ENCODE assay signal across 13 cellular contexts in the genomic region with DNA sequence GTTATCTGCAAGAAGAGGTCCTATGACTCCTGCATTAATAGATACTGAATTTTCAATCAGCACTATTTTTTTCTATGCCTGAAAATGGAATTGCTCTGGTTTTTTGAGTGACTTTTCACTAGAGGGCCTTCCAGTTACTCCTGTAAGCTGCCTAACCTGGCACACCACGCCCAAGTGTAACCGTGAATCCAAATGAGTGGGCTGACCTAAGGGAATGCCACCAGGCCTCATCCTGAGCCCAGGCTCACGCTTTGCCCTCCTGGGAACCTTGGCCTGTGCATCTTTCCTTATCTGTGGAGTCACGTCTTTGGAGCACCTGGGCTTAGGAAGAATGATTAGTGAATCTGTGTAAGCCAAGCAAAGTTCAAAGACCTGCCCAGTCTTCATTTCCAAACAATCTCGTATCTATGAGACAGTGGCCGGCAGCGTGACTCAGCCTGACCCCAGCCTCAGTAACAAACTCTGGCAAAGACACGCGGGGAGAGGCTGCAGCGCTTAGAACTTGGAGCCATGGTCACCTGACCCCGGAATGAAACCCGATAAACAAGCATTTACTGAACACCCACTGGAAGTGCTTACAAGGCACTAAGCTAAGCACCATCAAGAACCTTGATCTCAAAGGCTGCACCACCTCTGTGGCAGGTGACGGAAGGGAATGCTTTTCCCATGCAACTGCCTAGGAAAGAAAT. TPM values are rescaled to one million over a fixed set of nuclear protein-coding genes. Genes with fewer than 3 reads are reported as not detected.
DNase-seq lines count a peak whose midpoint lies in the region; ATAC-seq and TF ChIP-seq lines count a peak whose summit lies in the region.
"Not testable (repeated sequence)": the region's sequence is repeated elsewhere in the genome, so short reads cannot be mapped to it uniquely, and the experiment has no call there.
"Had no signal": no experiment of that assay in that cellular context is flagged by ENCODE, and none has a peak within 500 bp of the region (broad histone marks: within the 10 kb centered on the region; RNA-seq: fewer than 3 reads in every experiment).

No MANE protein-coding gene starts in this region.

- not testable (repeated sequence) for H3K14ac ChIP-seq in IMR-90 (replicated peaks; ENCODE audit: low read depth, low read length)

- not testable (repeated sequence) for TF ChIP-seq CTCF in IMR-90 (conservative IDR thresholded peaks at IDR 0.05; ENCODE audit: low read depth, low read length); body of pancreas (IDR thresholded peaks at IDR 0.05); hepatocyte (IDR thresholded peaks at IDR 0.05; ENCODE audit: poor library complexity); right lobe of liver (IDR thresholded peaks at IDR 0.05)

- not testable (repeated sequence) for H3K9me2 ChIP-seq in hepatocyte (replicated peaks; ENCODE audit: insufficient read depth)

- H2BK5ac ChIP-seq in IMR-90 (ENCODE audit: low read depth, low read length, poor library complexity, severe bottlenecking), result not testable (repeated sequence)

- not testable (repeated sequence) for BruUV-seq in IMR-90 (replicated peaks; lab: Mats Ljungman, UMichigan)

- H3K79me2 ChIP-seq in hepatocyte, result not testable (repeated sequence)

- not testable (repeated sequence) for H2BK15ac ChIP-seq in IMR-90 (ENCODE audit: low read depth, low read length)

- H3K27me3 ChIP-seq in IMR-90 (ENCODE audit: control insufficient read depth, insufficient read depth, low read length); body of pancreas; hepatocyte; right lobe of liver: not testable (repeated sequence)

- not testable (repeated sequence) for H3K9me1 ChIP-seq in IMR-90 (ENCODE audit: insufficient read depth, low read length)

- H2AFZ ChIP-seq in IMR-90 (replicated peaks; ENCODE audit: low read length, poor library complexity); hepatocyte: not testable (repeated sequence)

- H4K91ac ChIP-seq in IMR-90 (ENCODE audit: insufficient read depth, low read depth, low read length), result not testable (repeated sequence)

- not testable (repeated sequence) for H3K4me3 ChIP-seq in IMR-90 (ENCODE audit: insufficient read depth, low read depth, low read length); body of pancreas; hepatocyte; right lobe of liver

- not testable (repeated sequence) for H2BK20ac ChIP-seq in IMR-90 (ENCODE audit: low read depth, low read length)

- dilution Hi-C loops in IMR-90 (cut with HindIII; ENCODE audit: low sequenced_read_pairs, unreplicated experiment), result not testable (repeated sequence)

- in situ Hi-C loops in IMR-90 (cut with MboI; ENCODE audit: low sequenced_read_pairs), result not testable (repeated sequence)

- TF ChIP-seq POLR2A in IMR-90 (IDR thresholded peaks at IDR 0.05; ENCODE audit: low read depth, low read length); body of pancreas (IDR thresholded peaks at IDR 0.05); right lobe of liver (IDR thresholded peaks at IDR 0.05): not testable (repeated sequence)

- H3K4ac ChIP-seq in IMR-90 (ENCODE audit: low read depth, low read length), result not testable (repeated sequence)

- not testable (repeated sequence) for DNase-seq in IMR-90; body of pancreas; left lobe of liver (ENCODE audit: low spot score); right lobe of liver
- DNase-seq in hepatocyte (ENCODE audit: low spot score) (peak; percentile 34), renal cortical epithelial cell (ENCODE audit: low read depth) (peak; percentile 5)

- H3K9me3 ChIP-seq in IMR-90 (ENCODE audit: control insufficient read depth, insufficient read depth, low read length); body of pancreas; hepatocyte (ENCODE audit: low read depth); right lobe of liver: not testable (repeated sequence)

- not testable (repeated sequence) for H3K36me3 ChIP-seq in IMR-90 (ENCODE audit: control insufficient read depth, insufficient read depth, low read length); body of pancreas (replicated peaks in 1 of 2; ENCODE audit: insufficient read depth in 1 of 2, low read depth in 2 of 2); hepatocyte (replicated peaks; ENCODE audit: insufficient read depth, low read depth); right lobe of liver

- no CpG with 5 or more reads among the region's 13 CpGs for WGBS in IMR-90 (ENCODE audit: extremely low coverage in 2 of 2, insufficient read length in 1 of 2), 2 experiments
- WGBS in body of pancreas, 2 donors, result 64 to 82% methylated on average over 7 to 13 of the region's 13 CpGs
- 56% methylated on average over 10 of the region's 13 CpGs for WGBS in hepatocyte (ENCODE audit: low lambda C conversion rate, missing lambda C conversion rate)
- 45% methylated on average over 9 of the region's 13 CpGs for WGBS in right lobe of liver (ENCODE audit: insufficient coverage, low coverage, low lambda C conversion rate, missing lambda C conversion rate)

- ATAC-seq in IMR-90 (ENCODE audit: low read depth), result peak; percentile 35; the same call in 1 of the 2 replicates
- peak; percentile 12 for ATAC-seq in body of pancreas
- peak; percentile 81 for ATAC-seq in left lobe of liver
- ATAC-seq in right lobe of liver, result peak; percentile 76 to 95 (median 82)

- H3K56ac ChIP-seq in IMR-90 (ENCODE audit: extremely low read depth, insufficient read depth, low read length), result not testable (repeated sequence)

- H3K4me1 ChIP-seq in IMR-90 (ENCODE audit: control insufficient read depth, insufficient read depth, low read length); body of pancreas; hepatocyte (ENCODE audit: insufficient read depth); right lobe of liver: not testable (repeated sequence)

- not testable (repeated sequence) for H3K79me1 ChIP-seq in IMR-90 (ENCODE audit: low read depth in 1 of 2, low read length in 2 of 2)

- intact Hi-C loops in IMR-90 (cut with micrococcal nuclease); body of pancreas (cut with DNase I); right lobe of liver (cut with DNase I): not testable (repeated sequence)

- not testable (repeated sequence) for H3K23ac ChIP-seq in IMR-90 (ENCODE audit: low read depth, low read length)

- not testable (repeated sequence) for H3K18ac ChIP-seq in IMR-90 (ENCODE audit: low read depth, low read length)

- not testable (repeated sequence) for H3K9ac ChIP-seq in IMR-90 (ENCODE audit: low read depth, low read length)

- not testable (repeated sequence) for H3K4me2 ChIP-seq in IMR-90 (ENCODE audit: low read depth, low read length); hepatocyte

- not testable (repeated sequence) for H3K27ac ChIP-seq in IMR-90 (ENCODE audit: insufficient read depth, low read length); body of pancreas; right lobe of liver
- peak overlapping the region; percentile 92 for H3K27ac ChIP-seq in hepatocyte

- not testable (repeated sequence) for H4K8ac ChIP-seq in IMR-90 (ENCODE audit: low read depth in 2 of 2, low read length in 2 of 2)

- not testable (repeated sequence) for H2AK9ac ChIP-seq in IMR-90 (replicated peaks; ENCODE audit: low read depth, low read length, poor library complexity)

- CTCF ChIA-PET in IMR-90 (lab: Yijun Ruan, JAX), result not testable (repeated sequence)

- not testable (repeated sequence) for H2AK5ac ChIP-seq in IMR-90 (ENCODE audit: low read depth, low read length)

- not testable (repeated sequence) for H4K20me1 ChIP-seq in IMR-90 (ENCODE audit: insufficient read depth, low read length); hepatocyte (ENCODE audit: insufficient read depth, poor library complexity, severe bottlenecking)

- H2BK120ac ChIP-seq in IMR-90 (ENCODE audit: low read depth, low read length), result not testable (repeated sequence)

- POLR2A ChIA-PET in IMR-90 (lab: Charles Lee; ENCODE audit: unreplicated experiment), result not testable (repeated sequence)

- not testable (repeated sequence) for TF ChIP-seq RAD21 in IMR-90 (IDR thresholded peaks at IDR 0.05; ENCODE audit: low read length)

- H4K5ac ChIP-seq in IMR-90 (ENCODE audit: low read depth, low read length), result not testable (repeated sequence)

TF ChIP-seq in IMR-90, 13 proteins besides CTCF, POLR2A, EP300 and RAD21:
- TF ChIP-seq, protein P1, sequence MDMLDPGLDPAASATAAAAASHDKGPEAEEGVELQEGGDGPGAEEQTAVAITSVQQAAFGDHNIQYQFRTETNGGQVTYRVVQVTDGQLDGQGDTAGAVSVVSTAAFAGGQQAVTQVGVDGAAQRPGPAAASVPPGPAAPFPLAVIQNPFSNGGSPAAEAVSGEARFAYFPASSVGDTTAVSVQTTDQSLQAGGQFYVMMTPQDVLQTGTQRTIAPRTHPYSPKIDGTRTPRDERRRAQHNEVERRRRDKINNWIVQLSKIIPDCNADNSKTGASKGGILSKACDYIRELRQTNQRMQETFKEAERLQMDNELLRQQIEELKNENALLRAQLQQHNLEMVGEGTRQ (IDR thresholded peaks at IDR 0.05; ENCODE audit: low read depth, low read length), result peak; percentile 8; the same call in 1 of the 2 replicates

RNA-seq across cellular contexts. Expression of a gene that starts 32.1 kb away (rescaled TPM):
- not detected in 2 replicates for total RNA-seq in IMR-90 (2012; rRNA removed)
- polyA plus RNA-seq in IMR-90 (2012; rRNA removed), result not detected in 2 replicates
- polyA plus RNA-seq in IMR-90 (2012; cell fraction: cytosol; rRNA removed), result not detected in 2 replicates
- not detected in 2 replicates for polyA plus RNA-seq in IMR-90 (2012; cell fraction: nucleus; rRNA removed; ENCODE audit: low replicate concordance)
- total RNA-seq in body of pancreas, result not detected
- total RNA-seq in hepatocyte, result 0.16 and 0.27 TPM in 2 replicates
- 0.13 and 0.40 TPM in 2 replicates for polyA plus RNA-seq in hepatocyte
- total RNA-seq in left lobe of liver, result not detected
- total RNA-seq in right lobe of liver, result not detected
- not detected in 2 replicates for total RNA-seq in renal cortical epithelial cell
- total RNA-seq: A172; A673; CD4-positive, alpha-beta memory T cell; GM23248; H1; H7 had no signal
- polyA plus RNA-seq: BJ; CD4-positive, alpha-beta memory T cell; GM23248; H1 had no signal

RNA-seq across cellular contexts. Expression of a gene that starts 48.5 kb away (rescaled TPM):
- not detected in 2 replicates for total RNA-seq in IMR-90 (2012; rRNA removed)
- not detected in 2 replicates for polyA plus RNA-seq in IMR-90 (2012; rRNA removed)
- not detected in 2 replicates for polyA plus RNA-seq in IMR-90 (2012; cell fraction: cytosol; rRNA removed)
- not detected in 2 replicates for polyA plus RNA-seq in IMR-90 (2012; cell fraction: nucleus; rRNA removed; ENCODE audit: low replicate concordance)
- not detected for total RNA-seq in body of pancreas
- total RNA-seq in hepatocyte, result not detected in 2 replicates
- not detected in 2 replicates for polyA plus RNA-seq in hepatocyte
- total RNA-seq in left lobe of liver, result not detected
- not detected for total RNA-seq in right lobe of liver
- total RNA-seq in renal cortical epithelial cell, result not detected in 2 replicates
- total RNA-seq: A172; A673; CD4-positive, alpha-beta memory T cell; GM23248; H1; H7 had no signal
- polyA plus RNA-seq: BJ, GM23248, H1 had no signal

Comparison
In these comparisons a context has a peak if more than half of its experiments do, and no peak if none do; other contexts are left out.
1. ATAC-seq: peak in every context shown above with its lines; median percentile 82 in right lobe of liver; 81 in left lobe of liver; 35 in IMR-90; 12 in body of pancreas.